1 cellular context compared by ENCODE assay signal in the genomic region with DNA sequence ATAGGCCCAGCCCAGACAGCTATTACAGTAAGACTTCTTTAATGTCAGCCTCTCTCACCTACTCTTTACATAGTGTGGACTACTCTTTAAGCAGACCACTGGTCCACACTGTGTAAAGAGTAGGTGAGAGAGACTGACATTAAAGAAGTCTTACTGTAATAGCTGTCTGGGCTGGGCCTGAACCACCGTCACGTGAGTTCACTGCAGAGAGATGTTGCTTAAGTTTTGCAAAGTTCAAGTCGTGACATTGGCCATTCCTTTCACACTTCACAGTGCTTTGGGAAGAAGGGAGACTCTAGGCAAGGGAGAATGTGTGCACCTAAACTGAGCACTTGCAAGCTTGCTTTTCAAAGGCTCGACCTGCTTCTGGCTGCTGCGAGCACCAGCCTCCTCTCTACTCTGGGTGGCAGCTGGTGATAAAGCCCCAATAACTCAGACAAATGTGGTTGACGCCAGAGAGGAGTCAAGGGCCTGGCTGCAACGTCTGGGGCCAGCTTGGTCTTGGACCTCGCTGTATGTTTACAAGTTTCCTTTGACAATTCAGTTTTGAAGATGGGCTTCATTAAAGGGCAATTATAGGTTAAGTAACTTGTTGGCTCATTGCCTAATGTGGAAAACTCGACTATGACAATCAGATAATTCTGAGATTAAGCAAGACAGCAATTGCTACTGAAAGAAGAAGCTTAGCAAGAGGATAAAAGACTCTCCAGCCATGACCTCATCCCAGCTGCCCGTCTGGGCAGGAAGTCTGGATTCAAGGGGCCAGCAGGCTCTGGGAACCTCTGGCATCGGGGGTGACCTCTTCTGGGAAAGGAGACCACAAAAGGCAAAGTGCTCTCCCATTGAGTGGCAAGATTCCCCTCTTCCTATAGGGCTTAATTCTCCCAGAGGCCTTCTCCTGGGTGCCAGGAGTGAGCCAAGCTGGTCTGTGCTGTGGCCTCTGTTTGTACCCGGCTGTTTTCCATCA.
TF ChIP-seq lines count a peak whose summit lies in the region.

No MANE protein-coding gene starts in this region.

TF ChIP-seq in HEK293, 187 proteins besides CTCF, POLR2A, EP300 and RAD21 (continued from another document):
- TF ChIP-seq, protein P1, sequence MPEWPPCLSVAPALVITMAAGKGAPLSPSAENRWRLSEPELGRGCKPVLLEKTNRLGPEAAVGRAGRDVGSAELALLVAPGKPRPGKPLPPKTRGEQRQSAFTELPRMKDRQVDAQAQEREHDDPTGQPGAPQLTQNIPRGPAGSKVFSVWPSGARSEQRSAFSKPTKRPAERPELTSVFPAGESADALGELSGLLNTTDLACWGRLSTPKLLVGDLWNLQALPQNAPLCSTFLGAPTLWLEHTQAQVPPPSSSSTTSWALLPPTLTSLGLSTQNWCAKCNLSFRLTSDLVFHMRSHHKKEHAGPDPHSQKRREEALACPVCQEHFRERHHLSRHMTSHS (tag by site-specific recombination; IDR thresholded peaks at IDR 0.05): no peak
- 0 out of 2 replicates have a peak, but pooled peaks have one; percentile 26 for TF ChIP-seq ZEB2 (tag by site-specific recombination; IDR thresholded peaks at IDR 0.05)
